Comparison of ENCODE assay signal across 13 cellular contexts in genomic region chr11:28756977-28757376, GRCh38.
DNase-seq lines count a peak whose midpoint lies in the region; ATAC-seq and TF ChIP-seq lines count a peak whose summit lies in the region.
"Had no signal": no experiment of that assay in that cellular context is flagged by ENCODE, and none has a peak within 500 bp of the region (broad histone marks: within the 10 kb centered on the region; RNA-seq: fewer than 3 reads in every experiment).

No MANE protein-coding gene starts in this region.

- H3K27ac ChIP-seq in coronary artery: peak overlapping the region; percentile 13 to 56
- H3K27ac ChIP-seq: gastrocnemius medialis, vagina had no signal

- ATAC-seq in GM19467 (IDR thresholded peaks at IDR 0.05; ENCODE audit: unreplicated experiment) (no peak), Right ventricle myocardium inferior (no peak)
- ATAC-seq: gastrocnemius medialis had no signal

- no peak for TF ChIP-seq CTCF in coronary artery (IDR thresholded peaks at IDR 0.05)

- no peaks in the 10 kb centered on the region for H3K27me3 ChIP-seq in MG63
- H3K27me3 ChIP-seq: gastrocnemius medialis, vagina had no signal

- H3K4me3 ChIP-seq in MG63 (no peak overlapping the region), coronary artery (no peak overlapping the region)
- H3K4me3 ChIP-seq: gastrocnemius medialis, vagina had no signal

- DNase-seq in AG20443 (ENCODE audit: low spot score) (peak; percentile 58), MG63 (peak; percentile 70), coronary artery (ENCODE audit: low spot score) (no peak), non-pigmented ciliary epithelial cell (ENCODE audit: low read depth) (peak; percentile 86), epidermal melanocyte (ENCODE audit: insufficient read length, low spot score) (no peak), Right ventricle myocardium inferior (ENCODE audit: missing footprints) (no peak)
- DNase-seq in activated CD4-positive, alpha-beta T cell treated with anti-CD3 and anti-CD28 coated beads for 48 hours: no peak
- DNase-seq: activated CD4-positive, alpha-beta T cell treated with anti-CD3 and anti-CD28 coated beads for 4 hours; gastrocnemius medialis; NCI-H1105; stimulated activated CD8-positive, alpha-beta memory T cell treated with anti-CD3 and anti-CD28 coated beads, Interleukin-4, amount 100 ng/mL, for 48 hours had no signal

- H3K9me3 ChIP-seq in MG63: no peaks in the 10 kb centered on the region; the same call in 1 of the 2 replicates
- H3K9me3 ChIP-seq: gastrocnemius medialis, vagina had no signal

- H3K36me3 ChIP-seq in MG63: peaks cover 29% of the 10 kb centered on the region
- H3K36me3 ChIP-seq: gastrocnemius medialis, vagina had no signal

- intact Hi-C loops in Right ventricle myocardium inferior (cut with DNase I): no loop called here

Comparison
In these comparisons a context has a peak if more than half of its experiments do, and no peak if none do; other contexts are left out.
1. DNase-seq: peak in AG20443 (single experiment), MG63 (single experiment) and non-pigmented ciliary epithelial cell (single experiment); none in coronary artery (single experiment), epidermal melanocyte (single experiment), activated CD4-positive, alpha-beta T cell treated with anti-CD3 and anti-CD28 coated beads for 48 hours (single experiment) and Right ventricle myocardium inferior (single experiment).